In the genomic region with DNA sequence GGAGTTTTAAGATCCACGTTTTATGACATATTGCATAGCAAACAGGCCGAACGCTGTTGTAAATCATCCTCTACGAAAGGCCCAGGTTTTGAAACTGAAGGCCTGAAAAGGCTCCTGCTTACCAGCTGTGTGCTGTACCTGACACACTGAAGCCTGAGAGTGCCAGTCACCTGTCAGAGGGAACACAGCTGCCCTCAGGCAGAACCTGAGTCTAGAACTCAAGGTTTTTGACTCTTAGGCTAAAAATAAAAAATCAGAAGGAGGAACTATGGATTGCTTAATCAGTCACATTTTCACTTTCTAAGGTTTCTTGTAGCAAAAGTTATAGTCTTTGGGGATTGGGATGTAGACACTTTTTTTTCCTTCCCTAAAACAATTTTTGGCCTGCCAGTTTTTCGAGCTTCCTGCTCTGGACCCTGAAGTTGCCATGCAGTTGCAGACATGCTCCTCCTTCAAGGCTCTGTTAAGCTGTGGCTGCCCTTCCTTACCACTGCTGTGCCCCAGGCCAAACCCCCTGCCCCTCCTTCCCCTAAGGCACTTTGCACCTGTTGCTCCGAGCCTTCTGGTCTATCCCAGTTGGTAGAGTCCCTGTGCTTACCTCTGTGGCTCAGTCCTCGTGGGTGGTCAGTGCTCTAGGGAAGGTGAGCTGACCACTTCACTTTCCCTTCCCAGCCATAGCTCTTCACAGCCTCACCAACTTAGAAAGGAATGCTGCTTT, we compare ENCODE assay signal across 8 cellular contexts. TPM values are rescaled to one million over a fixed set of nuclear protein-coding genes. Genes with fewer than 3 reads are reported as not detected.
A peak's percentile ranks its signal among the peaks of the same experiment; 100 is the strongest.
DNase-seq lines count a peak whose midpoint lies in the region; ATAC-seq and TF ChIP-seq lines count a peak whose summit lies in the region.

No MANE protein-coding gene starts in this region.

- 91% methylated on average over 6 of the region's 7 CpGs for WGBS in suprapubic skin

- no peaks in the 10 kb centered on the region for H3K27me3 Mint-ChIP-seq in activated CD4-positive, alpha-beta T cell treated with anti-CD3 and anti-CD28 coated beads, Interleukin-2, amount 10 ng/mL, durations not matched to agents 24 days and 14 days

- H3K36me3 Mint-ChIP-seq in activated CD4-positive, alpha-beta T cell treated with anti-CD3 and anti-CD28 coated beads, Interleukin-2, amount 10 ng/mL, durations not matched to agents 24 days and 14 days (ENCODE audit: low read depth): peaks cover 18% of the 10 kb centered on the region

- TF ChIP-seq POLR2A in suprapubic skin (IDR thresholded peaks at IDR 0.05): no peak

- intact Hi-C loops in activated CD4-positive, alpha-beta T cell treated with anti-CD3 and anti-CD28 coated beads, Interleukin-2, amount 10 ng/mL, durations not matched to agents 24 days and 14 days (cut with micrococcal nuclease): loop anchor here (1.0 to 10.0 kb wide), 6 partner anchors 49 to 305 kb away; a partner anchor contains a TSS
- intact Hi-C loops in left lung (cut with DNase I): loop anchor here in 1 of 2 donors (5.0 to 10.0 kb wide), 2 partner anchors 57 to 185 kb away; a partner anchor contains a TSS

- H3K4me1 ChIP-seq in left lung (peaks cover 21 to 49% of the 10 kb centered on the region in 2 donors), thoracic aorta (ENCODE audit: control insufficient read depth in 1 of 2, low read depth in 2 of 2) (peaks cover 33 to 63% of the 10 kb centered on the region in 2 donors), suprapubic skin (peaks cover 52% of the 10 kb centered on the region)

- H3K4me1 Mint-ChIP-seq in activated CD4-positive, alpha-beta T cell treated with anti-CD3 and anti-CD28 coated beads, Interleukin-2, amount 10 ng/mL, durations not matched to agents 24 days and 14 days: peaks cover 20% of the 10 kb centered on the region

- peak overlapping the region; percentile 21 for H3K27ac Mint-ChIP-seq in activated CD4-positive, alpha-beta T cell treated with anti-CD3 and anti-CD28 coated beads, Interleukin-2, amount 10 ng/mL, durations not matched to agents 24 days and 14 days

- TF ChIP-seq CTCF in VCaP (conservative IDR thresholded peaks at IDR 0.05) (no peak), left lung (IDR thresholded peaks at IDR 0.05) (no peak), thoracic aorta (IDR thresholded peaks at IDR 0.05) (no peak), suprapubic skin (IDR thresholded peaks at IDR 0.05) (no peak)

- H3K4me3 ChIP-seq in left lung: no peak overlapping the region
- no peak overlapping the region for H3K4me3 ChIP-seq in thoracic aorta
- no peak overlapping the region for H3K4me3 ChIP-seq in suprapubic skin

- H3K27me3 ChIP-seq in left lung (no peaks in the 10 kb centered on the region), thoracic aorta (replicated peaks; ENCODE audit: insufficient read depth) (no peaks in the 10 kb centered on the region), suprapubic skin (no peaks in the 10 kb centered on the region)

- H3K9me3 ChIP-seq in left lung: no peaks in the 10 kb centered on the region
- no peaks in the 10 kb centered on the region for H3K9me3 ChIP-seq in thoracic aorta
- no peaks in the 10 kb centered on the region for H3K9me3 ChIP-seq in suprapubic skin

- ATAC-seq in left lung: peak; percentile 48
- ATAC-seq in thoracic aorta (ENCODE audit: insufficient number of reproducible peaks, low FRiP score, low read depth): no peak
- no peak for ATAC-seq in GM19328 (IDR thresholded peaks at IDR 0.05; ENCODE audit: unreplicated experiment)

- H3K4me3 Mint-ChIP-seq in activated CD4-positive, alpha-beta T cell treated with anti-CD3 and anti-CD28 coated beads, Interleukin-2, amount 10 ng/mL, durations not matched to agents 24 days and 14 days: no peak overlapping the region

- H3K36me3 ChIP-seq in left lung (peaks cover 0 to 18% of the 10 kb centered on the region in 2 donors), thoracic aorta (peaks cover 8% of the 10 kb centered on the region), suprapubic skin (peaks cover 6% of the 10 kb centered on the region)

- H3K9me3 Mint-ChIP-seq in activated CD4-positive, alpha-beta T cell treated with anti-CD3 and anti-CD28 coated beads, Interleukin-2, amount 10 ng/mL, durations not matched to agents 24 days and 14 days: no peaks in the 10 kb centered on the region

- TF ChIP-seq EP300 in suprapubic skin (IDR thresholded peaks at IDR 0.05): no peak

- DNase-seq in activated CD4-positive, alpha-beta T cell treated with anti-CD3 and anti-CD28 coated beads, Interleukin-2, amount 10 ng/mL, durations not matched to agents 24 days and 14 days: no peak
- DNase-seq in activated CD4-positive, alpha-beta T cell treated with anti-CD3 and anti-CD28 coated beads for 1 hour: no peak
- DNase-seq in left lung: no peak
- no peak for DNase-seq in thoracic aorta (ENCODE audit: low spot score)
- no peak for DNase-seq in HK-2 (ENCODE audit: unreplicated experiment)
- no peak for DNase-seq in suprapubic skin (ENCODE audit: low spot score in 2 of 2)

- H3K27ac ChIP-seq in VCaP: peak overlapping the region; percentile 45
- peak overlapping the region; percentile 20 to 50 for H3K27ac ChIP-seq in left lung
- H3K27ac ChIP-seq in thoracic aorta: peak overlapping the region; percentile 8 to 33
- H3K27ac ChIP-seq in suprapubic skin: no peak overlapping the region

RNA-seq across cellular contexts. Expression of a gene that starts 56.6 kb away (rescaled TPM):
- 16.6 and 18.5 TPM in 2 replicates for total RNA-seq in activated CD4-positive, alpha-beta T cell treated with anti-CD3 and anti-CD28 coated beads, Interleukin-2, amount 10 ng/mL, durations not matched to agents 24 days and 14 days
- total RNA-seq in left lung: 10 to 100 TPM; 14.8 to 14.9 TPM
- 10 to 100 TPM; 15.0 to 15.9 TPM for total RNA-seq in thoracic aorta
- 10 to 100 TPM; 10.8 to 15.7 (median 12.9) TPM for total RNA-seq in suprapubic skin

RNA-seq across cellular contexts. Expression of a gene that starts 56.6 kb away (rescaled TPM):
- total RNA-seq in activated CD4-positive, alpha-beta T cell treated with anti-CD3 and anti-CD28 coated beads, Interleukin-2, amount 10 ng/mL, durations not matched to agents 24 days and 14 days: 85.6 and 86.2 TPM in 2 replicates
- 100 to 1,000 TPM in 1 of 2 donors, 10 to 100 TPM in 1; 77.6 to 116 TPM for total RNA-seq in left lung
- 10 to 100 TPM; 35.9 to 39.8 TPM for total RNA-seq in thoracic aorta
- 10 to 100 TPM; 15.0 to 23.3 (median 16.9) TPM for total RNA-seq in suprapubic skin
